Comparison of ENCODE assay signal across 1 cellular context in the genomic region with DNA sequence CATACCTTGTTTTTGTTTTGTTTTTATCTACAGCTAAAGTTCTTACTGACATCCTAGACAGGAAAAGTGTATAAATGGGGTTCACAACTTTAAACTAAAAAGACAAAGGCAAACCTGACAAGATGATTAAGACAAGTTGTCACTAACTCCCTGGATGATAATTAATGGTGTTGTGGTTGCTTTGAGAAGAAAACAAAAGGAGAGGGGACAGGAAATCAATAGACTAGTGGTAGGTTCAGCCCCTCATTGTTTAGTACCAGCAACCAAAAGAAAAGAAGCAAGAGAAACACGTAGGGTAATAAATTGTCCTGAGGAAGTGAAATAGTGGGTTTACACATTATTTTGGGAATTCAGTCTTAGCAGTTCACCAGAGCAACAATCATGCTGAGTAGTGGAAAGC.
TF ChIP-seq lines count a peak whose summit lies in the region.

No MANE protein-coding gene starts in this region.

TF ChIP-seq in HCT116, 20 proteins besides CTCF, POLR2A, EP300 and RAD21 (continued from another document):
- TF ChIP-seq, protein P1, sequence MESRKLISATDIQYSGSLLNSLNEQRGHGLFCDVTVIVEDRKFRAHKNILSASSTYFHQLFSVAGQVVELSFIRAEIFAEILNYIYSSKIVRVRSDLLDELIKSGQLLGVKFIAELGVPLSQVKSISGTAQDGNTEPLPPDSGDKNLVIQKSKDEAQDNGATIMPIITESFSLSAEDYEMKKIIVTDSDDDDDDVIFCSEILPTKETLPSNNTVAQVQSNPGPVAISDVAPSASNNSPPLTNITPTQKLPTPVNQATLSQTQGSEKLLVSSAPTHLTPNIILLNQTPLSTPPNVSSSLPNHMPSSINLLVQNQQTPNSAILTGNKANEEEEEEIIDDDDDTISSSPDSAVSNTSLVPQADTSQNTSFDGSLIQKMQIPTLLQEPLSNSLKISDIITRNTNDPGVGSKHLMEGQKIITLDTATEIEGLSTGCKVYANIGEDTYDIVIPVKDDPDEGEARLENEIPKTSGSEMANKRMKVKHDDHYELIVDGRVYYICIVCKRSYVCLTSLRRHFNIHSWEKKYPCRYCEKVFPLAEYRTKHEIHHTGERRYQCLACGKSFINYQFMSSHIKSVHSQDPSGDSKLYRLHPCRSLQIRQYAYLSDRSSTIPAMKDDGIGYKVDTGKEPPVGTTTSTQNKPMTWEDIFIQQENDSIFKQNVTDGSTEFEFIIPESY (IDR thresholded peaks at IDR 0.05; ENCODE audit: extremely low read depth, insufficient replicate concordance, low read length), result no peak
- no peak for TF ChIP-seq JUND (IDR thresholded peaks at IDR 0.05)
- no peak for TF ChIP-seq SRF (IDR thresholded peaks at IDR 0.05; ENCODE audit: low read depth)
- TF ChIP-seq CBX3 (IDR thresholded peaks at IDR 0.05; ENCODE audit: low read depth), result no peak
- no peak for TF ChIP-seq YY1 (IDR thresholded peaks at IDR 0.05; ENCODE audit: extremely low read depth, insufficient replicate concordance, low read depth, low read length)
- TF ChIP-seq POLR2AphosphoS5 (IDR thresholded peaks at IDR 0.05; ENCODE audit: low read depth, low read length), result no peak
- no peak for TF ChIP-seq CEBPB (IDR thresholded peaks at IDR 0.05; ENCODE audit: low read depth)
- no peak for TF ChIP-seq TCF7L2 (IDR thresholded peaks at IDR 0.05; ENCODE audit: borderline replicate concordance, extremely low read depth, insufficient read depth, insufficient read length)
